7 cellular contexts compared by ENCODE assay signal in genomic region chr13:80363890-80364503, GRCh38. TPM values are rescaled to one million over a fixed set of nuclear protein-coding genes. Genes with fewer than 3 reads are reported as not detected.
DNase-seq lines count a peak whose midpoint lies in the region; ATAC-seq and TF ChIP-seq lines count a peak whose summit lies in the region.

No MANE protein-coding gene starts in this region.

- POLR2A ChIA-PET in T-cell (lab: Charles Lee), result no interaction called here

- H2AFZ ChIP-seq in neural cell (ENCODE audit: low read depth, low read length), result no peak overlapping the region

- no peak overlapping the region for H3K9ac ChIP-seq in neural cell (ENCODE audit: low read length)

- no peaks in the 10 kb centered on the region for H3K79me2 ChIP-seq in neural cell (replicated peaks; ENCODE audit: insufficient read depth, low read length)

- H3K9me3 ChIP-seq in neural cell (ENCODE audit: low read length), result no peaks in the 10 kb centered on the region

- TF ChIP-seq RAD21 in neural cell (conservative IDR thresholded peaks at IDR 0.05), result peak; percentile 72

- H3K9me3 Mint-ChIP-seq in chondrocyte (ENCODE audit: low read depth) (peaks cover 3% of the 10 kb centered on the region), T-cell (no peaks in the 10 kb centered on the region)

- CTCF ChIA-PET in T-cell (lab: Charles Lee), result interaction anchor here in 1 of 2 donors (0.7 kb wide), 1 partner anchor 30 kb away, joined by 3 read pairs; no protein-coding TSS in a partner anchor

- H4K20me1 ChIP-seq in neural cell (ENCODE audit: insufficient read depth), result no peaks in the 10 kb centered on the region

- H3K27ac Mint-ChIP-seq in chondrocyte (ENCODE audit: unreplicated experiment) (no peak overlapping the region), T-cell (no peak overlapping the region)

- H3K36me3 ChIP-seq in neural cell (ENCODE audit: insufficient read depth, low read length), result no peaks in the 10 kb centered on the region

- no peak overlapping the region for H3K4me2 ChIP-seq in neural cell (ENCODE audit: low read length)

- no peaks in the 10 kb centered on the region for H3K9me2 ChIP-seq in neural cell (ENCODE audit: insufficient read depth, low read length)

- no peak overlapping the region for H3K27ac ChIP-seq in neural cell (ENCODE audit: low read length)

- H3K4me1 Mint-ChIP-seq in chondrocyte (ENCODE audit: low read depth) (peaks cover 33% of the 10 kb centered on the region), T-cell (peaks cover 0 to 2% (median 0%) of the 10 kb centered on the region in 3 donors)

- TF ChIP-seq EP300 in neural cell (conservative IDR thresholded peaks at IDR 0.05; ENCODE audit: poor library complexity, severe bottlenecking), result no peak

- no peaks in the 10 kb centered on the region for H3F3A ChIP-seq in neural cell (ENCODE audit: insufficient read depth, low read length, poor library complexity, severe bottlenecking)

- no peak overlapping the region for H3K4me3 ChIP-seq in neural cell (ENCODE audit: low read length)

- ATAC-seq in HG02759 (IDR thresholded peaks at IDR 0.05; ENCODE audit: unreplicated experiment) (no peak), T-cell (replicated peaks in 1 of 4) (no peak)

- no peak overlapping the region for H3K4me3 Mint-ChIP-seq in chondrocyte (ENCODE audit: unreplicated experiment)
- H3K4me3 Mint-ChIP-seq in T-cell, result no peak overlapping the region

- H3K27me3 Mint-ChIP-seq in chondrocyte (ENCODE audit: low read depth) (no peaks in the 10 kb centered on the region), T-cell (peaks cover 2 to 8% of the 10 kb centered on the region in 2 donors)

- H3K36me3 Mint-ChIP-seq in chondrocyte (ENCODE audit: low read depth), result no peaks in the 10 kb centered on the region
- no peaks in the 10 kb centered on the region for H3K36me3 Mint-ChIP-seq in T-cell

- DNase-seq in NCI-H2227 treated with DMSO at 0.1 percent for 48 hours (lab: John Stamatoyannopoulos, UW) (peak; percentile 23), chondrocyte (ENCODE audit: low spot score) (no peak), T-cell (no peak)
- no peak for DNase-seq in NK-92 treated with Interleukin-12 subunit alpha and Interleukin-12 subunit beta, amount 100 ng/mL, for 24 hours (lab: John Stamatoyannopoulos, UW)

- TF ChIP-seq CTCF in GM12874 (IDR thresholded peaks at IDR 0.05; ENCODE audit: insufficient read depth, low read depth, low read length) (peak; percentile 46), chondrocyte (IDR thresholded peaks at IDR 0.05) (peak; percentile 95), neural cell (IDR thresholded peaks at IDR 0.05; ENCODE audit: poor library complexity, severe bottlenecking) (peak; percentile 74)

- H3K27me3 ChIP-seq in neural cell (ENCODE audit: insufficient read depth, low read depth, low read length), result no peaks in the 10 kb centered on the region

TF ChIP-seq in neural cell, 6 proteins besides CTCF, POLR2A, EP300 and RAD21:
- TF ChIP-seq EZH2 (IDR thresholded peaks at IDR 0.05; ENCODE audit: borderline replicate concordance, insufficient read depth, low read length, poor library complexity, severe bottlenecking) (no peak), SMC3 (conservative IDR thresholded peaks at IDR 0.05; ENCODE audit: poor library complexity) (peak; percentile 80)

RNA-seq across cellular contexts. Expression of gene SPRY2, which starts 23.1 kb away (rescaled TPM):
- total RNA-seq in chondrocyte, result 10.5 to 14.8 TPM (median 11.2 TPM) in 3 replicates
- polyA plus RNA-seq in neural cell, result 3.7 and 6.0 TPM in 2 replicates
- 8.8 and 10.7 TPM in 2 replicates for polyA minus RNA-seq in neural cell
- 1 to 10 TPM in 1 of 5 donors, under 1 TPM in 4; 0.33 to 1.2 (median 0.55) TPM for total RNA-seq in T-cell
